Comparison of ENCODE assay signal across 24 cellular contexts in genomic region chr6:123321020-123321419, GRCh38.
DNase-seq lines count a peak whose midpoint lies in the region; ATAC-seq, FAIRE-seq and TF ChIP-seq lines count a peak whose summit lies in the region.
"Had no signal": no experiment of that assay in that cellular context is flagged by ENCODE, and none has a peak within 500 bp of the region (broad histone marks: within the 10 kb centered on the region; RNA-seq: fewer than 3 reads in every experiment).

No MANE protein-coding gene starts in this region.

- no peak overlapping the region for H3K4me2 ChIP-seq in HepG2 (ENCODE audit: low read depth, low read length)

- in situ Hi-C loops in HepG2 (cut with HindIII; ENCODE audit: extremely low pct_ligation_motif_present, low pct_unique_long_range_greater_than_20kb) = loop anchor here (25.0 kb wide), 1 partner anchor 584 kb away; no protein-coding TSS in a partner anchor

- no peak overlapping the region for H2AFZ ChIP-seq in HepG2 (ENCODE audit: low read length)

- DNase-seq in NCI-H1092 treated with DMSO at 0.1 percent for 48 hours (lab: John Stamatoyannopoulos, UW) (peak; percentile 64), NCI-H1092 (lab: John Stamatoyannopoulos, UW) (no peak), HepG2 (ENCODE audit: low spot score) (no peak), SK-N-MC (ENCODE audit: low read depth, low spot score) (no peak), upper lobe of right lung (no peak), heart left ventricle (no peak), GM10266 (ENCODE audit: extremely low spot score) (no peak)
- DNase-seq: AML-193; C1 segment of cervical spinal cord; CD8-positive, alpha-beta T cell; EL; GF-D8; H7; KG1; NCI-H1105 treated with DMSO at 0.1 percent for 48 hours; NCI-H1930; NCI-H524 treated with DMSO at 0.1 percent for 48 hours; NK-92 treated with Interleukin-12 subunit alpha and Interleukin-12 subunit beta, amount 100 ng/mL, for 24 hours; T-helper 9 cell had no signal

- no peak for FAIRE-seq in HepG2 (lab: Jason Lieb, UNC)
- FAIRE-seq: GM19239, RCC 7860 had no signal

- TF ChIP-seq RAD21 in liver (IDR thresholded peaks at IDR 0.05) = no peak
- TF ChIP-seq RAD21 in HepG2 (CRISPR knock-in tag; IDR thresholded peaks at IDR 0.05) = no peak

- no peak overlapping the region for H3K4me3 ChIP-seq in liver (ENCODE audit: low read depth in 1 of 3, low read length in 3 of 3)
- H3K4me3 ChIP-seq in HepG2 (replicated peaks in 1 of 3; ENCODE audit: insufficient read depth in 1 of 3, low read depth in 2 of 3, low read length in 3 of 3) = no peak overlapping the region
- H3K4me3 ChIP-seq in SK-N-MC = no peak overlapping the region
- H3K4me3 ChIP-seq in upper lobe of right lung = no peak overlapping the region
- no peak overlapping the region for H3K4me3 ChIP-seq in heart left ventricle
- H3K4me3 ChIP-seq: SJSA1 had no signal

- WGBS in liver = 33% methylated on average over 7 of the region's 7 CpGs
- 1% methylated on average over 7 of the region's 7 CpGs for WGBS in HepG2 (ENCODE audit: low lambda C conversion rate)
- 74 to 80% (median 77%) methylated on average over 7 of the region's 7 CpGs for WGBS in heart left ventricle, 4 donors

- ATAC-seq in HepG2 (no peak), upper lobe of right lung (peak; percentile 47), heart left ventricle (no peak)
- ATAC-seq: CD8-positive, alpha-beta T cell had no signal

- H3K4me1 ChIP-seq in liver (ENCODE audit: control insufficient read depth in 4 of 4, insufficient read depth in 4 of 4, low read length in 3 of 4) (peaks cover 3 to 25% (median 15%) of the 10 kb centered on the region in 4 donors), HepG2 (ENCODE audit: insufficient read depth, low read length) (peaks cover 6% of the 10 kb centered on the region; the same call in 1 of the 2 replicates), upper lobe of right lung (no peaks in the 10 kb centered on the region), heart left ventricle (no peaks in the 10 kb centered on the region)
- H3K4me1 ChIP-seq: SJSA1 had no signal

- H3K9me3 ChIP-seq in liver (ENCODE audit: control insufficient read depth in 4 of 4, low read length in 3 of 4) (no peaks in the 10 kb centered on the region), HepG2 (ENCODE audit: low read length) (no peaks in the 10 kb centered on the region), SK-N-MC (ENCODE audit: low read depth, low read length) (no peaks in the 10 kb centered on the region; the same call in 1 of the 2 replicates), upper lobe of right lung (no peaks in the 10 kb centered on the region), heart left ventricle (no peaks in the 10 kb centered on the region)
- H3K9me3 ChIP-seq: SJSA1 had no signal

- H3K36me3 ChIP-seq in liver (ENCODE audit: control insufficient read depth in 4 of 4, insufficient read depth in 3 of 4, low read depth in 1 of 4, low read length in 3 of 4) (no peaks in the 10 kb centered on the region), HepG2 (replicated peaks in 1 of 2; ENCODE audit: control insufficient read depth in 1 of 2, insufficient read depth in 2 of 2, low read length in 2 of 2) (no peaks in the 10 kb centered on the region), SK-N-MC (ENCODE audit: insufficient read depth, low read length) (no peaks in the 10 kb centered on the region), upper lobe of right lung (no peaks in the 10 kb centered on the region), heart left ventricle (no peaks in the 10 kb centered on the region)
- H3K36me3 ChIP-seq: SJSA1 had no signal

- H3K27ac ChIP-seq in liver (ENCODE audit: low read depth in 1 of 2, low read length in 2 of 2) (no peak overlapping the region), HepG2 (ENCODE audit: extremely low read length, insufficient read depth, low read length) (no peak overlapping the region), SK-N-MC (0 out of 2 replicates have a peak overlapping the region, but pooled peaks have one; percentile 32), upper lobe of right lung (no peak overlapping the region), heart left ventricle (no peak overlapping the region)
- H3K27ac ChIP-seq: HL-60, SJSA1 had no signal

- TF ChIP-seq CTCF in liver (IDR thresholded peaks at IDR 0.05; ENCODE audit: low read depth, low read length, missing input control) (no peak), HepG2 (CRISPR knock-in tag; IDR thresholded peaks at IDR 0.05) (no peak), upper lobe of right lung (IDR thresholded peaks at IDR 0.05) (no peak), heart left ventricle (IDR thresholded peaks at IDR 0.05) (no peak), GM10266 (IDR thresholded peaks at IDR 0.05; ENCODE audit: control insufficient read depth, insufficient read depth, low read depth, missing control alignments) (no peak)

- CTCF ChIA-PET in HepG2 (lab: Yijun Ruan, JAX; ENCODE audit: low intra/inter-chr PET ratio, low total read pairs) = no interaction called here

- TF ChIP-seq POLR2A in HepG2 (IDR thresholded peaks at IDR 0.05; ENCODE audit: insufficient read depth in 1 of 2, low read depth in 2 of 2, low read length in 2 of 2) = no peak
- no peak for TF ChIP-seq POLR2A in heart left ventricle (IDR thresholded peaks at IDR 0.05)

- BruUV-seq in HepG2 (replicated peaks; lab: Mats Ljungman, UMichigan) = no TSS peak

- H4K20me1 ChIP-seq in HepG2 (ENCODE audit: insufficient read depth, low read length) = no peaks in the 10 kb centered on the region

- intact Hi-C loops in HepG2 (cut with micrococcal nuclease; ENCODE audit: unreplicated experiment) = no loop called here
- intact Hi-C loops in upper lobe of right lung (cut with DNase I) = no loop called here
- intact Hi-C loops in heart left ventricle (cut with DNase I) = no loop called here

- TF ChIP-seq EP300 in HepG2 (IDR thresholded peaks at IDR 0.05; ENCODE audit: low read depth in 2 of 2, low read length in 2 of 2) = no peak
- no peak for TF ChIP-seq EP300 in HepG2 (CRISPR knock-in tag; IDR thresholded peaks at IDR 0.05; ENCODE audit: borderline replicate concordance)

- POLR2A ChIA-PET in HepG2 (lab: Yijun Ruan, JAX) = no interaction called here

- H3K9ac ChIP-seq in liver (ENCODE audit: low read depth in 1 of 2, low read length in 2 of 2) = no peak overlapping the region
- no peak overlapping the region for H3K9ac ChIP-seq in HepG2 (ENCODE audit: insufficient read depth, low read depth, low read length)
- H3K9ac ChIP-seq in SK-N-MC (ENCODE audit: insufficient read length) = no peak overlapping the region

- no peaks in the 10 kb centered on the region for H3K27me3 ChIP-seq in liver (ENCODE audit: control insufficient read depth in 4 of 4, insufficient read depth in 4 of 4, low read length in 3 of 4)
- H3K27me3 ChIP-seq in HepG2 (ENCODE audit: control insufficient read depth in 1 of 2, insufficient read depth in 2 of 2, low read length in 2 of 2) = no peaks in the 10 kb centered on the region
- no peaks in the 10 kb centered on the region for H3K27me3 ChIP-seq in upper lobe of right lung
- no peaks in the 10 kb centered on the region for H3K27me3 ChIP-seq in heart left ventricle
- H3K27me3 ChIP-seq: SJSA1 had no signal

- no peaks in the 10 kb centered on the region for H3K79me2 ChIP-seq in HepG2 (ENCODE audit: insufficient read depth, low read length)

TF ChIP-seq in liver, 16 proteins besides CTCF, POLR2A, EP300 and RAD21:
- no peak for TF ChIP-seq ZBTB33 (IDR thresholded peaks at IDR 0.05)
- TF ChIP-seq YY1 (IDR thresholded peaks at IDR 0.05) = peak; percentile 56
- TF ChIP-seq ATF3 (IDR thresholded peaks at IDR 0.05) = no peak
- TF ChIP-seq EGR1 (IDR thresholded peaks at IDR 0.05; ENCODE audit: low read depth in 2 of 2) = no peak
- TF ChIP-seq GABPA (IDR thresholded peaks at IDR 0.05 in 1 of 2, conservative IDR thresholded peaks at IDR 0.05 in 1 of 2) = no peak
TF ChIP-seq in liver: peak in this region for 1.

TF ChIP-seq in HepG2, 621 proteins besides CTCF, POLR2A, EP300 and RAD21 (continues in another document):
- TF ChIP-seq GZF1 (CRISPR knock-in tag; IDR thresholded peaks at IDR 0.05) (no peak), THAP7 (CRISPR knock-in tag; IDR thresholded peaks at IDR 0.05) (no peak), SATB2 (CRISPR knock-in tag; IDR thresholded peaks at IDR 0.05) (no peak), REL (CRISPR knock-in tag; conservative IDR thresholded peaks at IDR 0.05) (no peak), ZNF44 (CRISPR knock-in tag; IDR thresholded peaks at IDR 0.05) (no peak), ZNF414 (CRISPR knock-in tag; IDR thresholded peaks at IDR 0.05) (no peak)
- TF ChIP-seq, protein P1, sequence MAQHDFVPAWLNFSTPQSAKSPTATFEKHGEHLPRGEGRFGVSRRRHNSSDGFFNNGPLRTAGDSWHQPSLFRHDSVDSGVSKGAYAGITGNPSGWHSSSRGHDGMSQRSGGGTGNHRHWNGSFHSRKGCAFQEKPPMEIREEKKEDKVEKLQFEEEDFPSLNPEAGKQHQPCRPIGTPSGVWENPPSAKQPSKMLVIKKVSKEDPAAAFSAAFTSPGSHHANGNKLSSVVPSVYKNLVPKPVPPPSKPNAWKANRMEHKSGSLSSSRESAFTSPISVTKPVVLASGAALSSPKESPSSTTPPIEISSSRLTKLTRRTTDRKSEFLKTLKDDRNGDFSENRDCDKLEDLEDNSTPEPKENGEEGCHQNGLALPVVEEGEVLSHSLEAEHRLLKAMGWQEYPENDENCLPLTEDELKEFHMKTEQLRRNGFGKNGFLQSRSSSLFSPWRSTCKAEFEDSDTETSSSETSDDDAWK (CRISPR knock-in tag; IDR thresholded peaks at IDR 0.05) = no peak
- TF ChIP-seq, protein P2, sequence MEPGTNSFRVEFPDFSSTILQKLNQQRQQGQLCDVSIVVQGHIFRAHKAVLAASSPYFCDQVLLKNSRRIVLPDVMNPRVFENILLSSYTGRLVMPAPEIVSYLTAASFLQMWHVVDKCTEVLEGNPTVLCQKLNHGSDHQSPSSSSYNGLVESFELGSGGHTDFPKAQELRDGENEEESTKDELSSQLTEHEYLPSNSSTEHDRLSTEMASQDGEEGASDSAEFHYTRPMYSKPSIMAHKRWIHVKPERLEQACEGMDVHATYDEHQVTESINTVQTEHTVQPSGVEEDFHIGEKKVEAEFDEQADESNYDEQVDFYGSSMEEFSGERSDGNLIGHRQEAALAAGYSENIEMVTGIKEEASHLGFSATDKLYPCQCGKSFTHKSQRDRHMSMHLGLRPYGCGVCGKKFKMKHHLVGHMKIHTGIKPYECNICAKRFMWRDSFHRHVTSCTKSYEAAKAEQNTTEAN (CRISPR knock-in tag; conservative IDR thresholded peaks at IDR 0.05) = no peak
